In the genomic region with DNA sequence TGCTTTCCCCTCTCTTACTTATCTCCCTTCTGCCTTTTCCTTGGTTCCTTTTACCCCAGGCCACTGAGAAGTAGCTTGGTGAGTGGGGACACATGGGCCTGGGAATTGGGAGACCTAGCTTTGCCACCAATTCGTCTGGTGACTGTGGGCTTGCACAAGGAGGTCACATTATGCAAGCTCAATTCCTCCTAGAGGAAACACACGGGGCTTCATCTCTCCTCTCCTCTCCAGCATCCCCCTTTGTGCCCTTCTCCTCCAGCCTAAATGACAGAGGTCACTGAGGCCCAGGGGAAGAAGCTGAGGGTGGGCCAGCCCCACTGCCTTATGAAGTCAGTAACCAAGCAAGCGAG, we compare ENCODE assay signal across 10 cellular contexts. TPM values are rescaled to one million over a fixed set of nuclear protein-coding genes. Genes with fewer than 3 reads are reported as not detected.
DNase-seq lines count a peak whose midpoint lies in the region; ATAC-seq and TF ChIP-seq lines count a peak whose summit lies in the region.
"Had no signal": no experiment of that assay in that cellular context is flagged by ENCODE, and none has a peak within 500 bp of the region (broad histone marks: within the 10 kb centered on the region; RNA-seq: fewer than 3 reads in every experiment).

No MANE protein-coding gene starts in this region.

- TF ChIP-seq EP300 in suprapubic skin (IDR thresholded peaks at IDR 0.05) = no peak

- 34% methylated on average over 3 of the region's 3 CpGs for WGBS in suprapubic skin

- no peak for TF ChIP-seq POLR2A in suprapubic skin (IDR thresholded peaks at IDR 0.05)

- peak; percentile 71 for DNase-seq in SIG-M5 treated with dmso at 0.1 percent for 504 hours (lab: John Stamatoyannopoulos, UW; ENCODE audit: unreplicated experiment)
- DNase-seq in SIG-M5 (lab: John Stamatoyannopoulos, UW) = no peak
- DNase-seq in activated B cell treated with CpG ODN at 0.5 μM for 24 hours = no peak
- peak; percentile 47 for DNase-seq in fibroblast of villous mesenchyme (ENCODE audit: low read depth)
- no peak for DNase-seq in suprapubic skin (ENCODE audit: low spot score in 2 of 2)
- DNase-seq in NCI-H774 (lab: John Stamatoyannopoulos, UW) = no peak
- no peak for DNase-seq in NK-92 treated with Interleukin-12 subunit alpha and Interleukin-12 subunit beta, amount 100 ng/mL, for 24 hours (lab: John Stamatoyannopoulos, UW)
- DNase-seq: activated naive CD4-positive, alpha-beta T cell had no signal

- CTCF ChIA-PET in activated B cell treated with CpG ODN at 0.5 μM for 24 hours (lab: Charles Lee) = interaction anchor here (1.1 to 22.6 kb wide), 7 partner anchors 10 to 109 kb away, joined by 3 to 735 read pairs (median 21); a partner anchor contains a TSS

- H3K36me3 Mint-ChIP-seq in activated B cell treated with CpG ODN at 0.5 μM for 24 hours (ENCODE audit: low read depth) = peaks cover 32% of the 10 kb centered on the region

- peak overlapping the region; percentile 90 for H3K4me3 Mint-ChIP-seq in activated B cell treated with CpG ODN at 0.5 μM for 24 hours

- H3K27me3 ChIP-seq in suprapubic skin = no peaks in the 10 kb centered on the region

- H3K27ac Mint-ChIP-seq in activated B cell treated with CpG ODN at 0.5 μM for 24 hours = peak overlapping the region; percentile 87

- peaks cover 93% of the 10 kb centered on the region for H3K4me1 ChIP-seq in suprapubic skin

- H3K27me3 Mint-ChIP-seq in activated B cell treated with CpG ODN at 0.5 μM for 24 hours = no peaks in the 10 kb centered on the region

- H3K9me3 ChIP-seq in suprapubic skin = no peaks in the 10 kb centered on the region

- intact Hi-C loops in activated B cell treated with CpG ODN at 0.5 μM for 24 hours (cut with micrococcal nuclease) = no loop called here

- H3K9me3 Mint-ChIP-seq in activated B cell treated with CpG ODN at 0.5 μM for 24 hours = no peaks in the 10 kb centered on the region

- ATAC-seq in activated B cell treated with CpG ODN at 0.5 μM for 24 hours (ENCODE audit: low read depth) (no peak), GM21619 (IDR thresholded peaks at IDR 0.05; ENCODE audit: unreplicated experiment) (no peak)

- H3K4me3 ChIP-seq in fibroblast of villous mesenchyme (ENCODE audit: low read depth, low read length) (peak overlapping the region; percentile 65), suprapubic skin (peak overlapping the region; percentile 93)

- H3K36me3 ChIP-seq in suprapubic skin = no peaks in the 10 kb centered on the region

- TF ChIP-seq CTCF in activated B cell treated with CpG ODN at 0.5 μM for 24 hours (IDR thresholded peaks at IDR 0.05) = no peak
- no peak for TF ChIP-seq CTCF in fibroblast of villous mesenchyme (IDR thresholded peaks at IDR 0.05; ENCODE audit: insufficient read depth, low read depth, low read length)
- no peak for TF ChIP-seq CTCF in suprapubic skin (IDR thresholded peaks at IDR 0.05)

- H3K27ac ChIP-seq in suprapubic skin = peak overlapping the region; percentile 18

- H3K4me1 Mint-ChIP-seq in activated B cell treated with CpG ODN at 0.5 μM for 24 hours = peaks cover 74% of the 10 kb centered on the region

- POLR2A ChIA-PET in activated B cell treated with CpG ODN at 0.5 μM for 24 hours (lab: Charles Lee) = interaction anchor here (0.6 to 26.4 kb wide), 12 partner anchors 6 to 1294 kb away, joined by 3 to 1307 read pairs (median 6); a partner anchor contains a TSS

RNA-seq across cellular contexts. Expression of a gene that starts 2.2 kb away (rescaled TPM):
- 28.2 and 30.7 TPM in 2 replicates for total RNA-seq in activated B cell treated with CpG ODN at 0.5 μM for 24 hours
- 3.5 and 4.7 TPM in 2 replicates for total RNA-seq in fibroblast of villous mesenchyme
- total RNA-seq in suprapubic skin = 1 to 10 TPM; 2.7 to 5.5 (median 4.0) TPM

RNA-seq across cellular contexts. Expression of a gene that starts 17.8 kb away (rescaled TPM):
- total RNA-seq in activated B cell treated with CpG ODN at 0.5 μM for 24 hours (166 and 169 TPM in 2 replicates), fibroblast of villous mesenchyme (43.2 and 68.9 TPM in 2 replicates), suprapubic skin (10 to 100 TPM; 54.5 to 75.7 (median 65.0) TPM)

RNA-seq across cellular contexts. Expression of a gene that starts 20.6 kb away (rescaled TPM):
- total RNA-seq in activated B cell treated with CpG ODN at 0.5 μM for 24 hours (30.4 and 35.2 TPM in 2 replicates), fibroblast of villous mesenchyme (4.3 and 6.4 TPM in 2 replicates), suprapubic skin (10 to 100 TPM; 24.1 to 86.9 (median 28.5) TPM)

RNA-seq across cellular contexts. Expression of a gene that starts 30.5 kb away (rescaled TPM):
- total RNA-seq in activated B cell treated with CpG ODN at 0.5 μM for 24 hours = 349 and 354 TPM in 2 replicates
- 172 and 202 TPM in 2 replicates for total RNA-seq in fibroblast of villous mesenchyme
- 100 to 1,000 TPM in 3 of 4 donors, 10 to 100 TPM in 1; 75.6 to 158 (median 121) TPM for total RNA-seq in suprapubic skin

RNA-seq across cellular contexts. Expression of a gene that starts 32.7 kb away (rescaled TPM):
- total RNA-seq in activated B cell treated with CpG ODN at 0.5 μM for 24 hours (158 and 163 TPM in 2 replicates), fibroblast of villous mesenchyme (not detected in 2 replicates), suprapubic skin (under 1 TPM; 0.26 to 0.64 (median 0.52) TPM)
- total RNA-seq: A172 had no signal

Comparison
In these comparisons a context has a peak if more than half of its experiments do, and no peak if none do; other contexts are left out.
1. DNase-seq: peak in SIG-M5 treated with dmso at 0.1 percent for 504 hours (single experiment) and fibroblast of villous mesenchyme (single experiment); none in SIG-M5 (single experiment), activated B cell treated with CpG ODN at 0.5 μM for 24 hours (single experiment), suprapubic skin (0 of 2), NCI-H774 (single experiment) and NK-92 treated with Interleukin-12 subunit alpha and Interleukin-12 subunit beta, amount 100 ng/mL, for 24 hours (single experiment).